In the genomic region with DNA sequence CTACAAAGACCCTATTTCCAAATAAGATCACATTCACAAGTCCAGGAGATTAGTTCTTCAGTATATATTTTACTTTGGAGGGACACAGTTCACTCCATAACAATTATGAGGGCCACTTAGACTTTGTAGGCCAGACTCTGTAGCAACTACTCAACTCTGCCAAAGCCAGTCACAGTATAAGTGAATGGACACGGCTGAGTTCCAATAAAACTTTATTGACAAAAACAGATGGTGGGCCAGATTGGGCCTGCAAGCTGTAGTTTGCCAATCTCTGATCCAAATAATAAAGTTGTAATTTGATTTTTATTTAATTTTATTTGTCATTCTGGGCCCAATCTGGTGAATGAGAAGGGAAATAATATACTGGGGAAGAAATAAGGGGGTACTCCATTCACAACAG, we compare ENCODE assay signal across 36 cellular contexts.
"Had no signal": no experiment of that assay in that cellular context is flagged by ENCODE, and none has a peak within 500 bp of the region (broad histone marks: within the 10 kb centered on the region; RNA-seq: fewer than 3 reads in every experiment).

No MANE protein-coding gene starts in this region.

- H3K4me2 ChIP-seq: KMS-11 had no signal

- H3K9me3 ChIP-seq: MG63 had no signal

- H3K4me3 ChIP-seq: MG63 had no signal

- H3K27me3 ChIP-seq: MG63 had no signal

- H3K36me3 ChIP-seq: MG63 had no signal

- H3K27ac ChIP-seq: KMS-11 had no signal

- H3K9ac ChIP-seq: KMS-11 had no signal

- DNase-seq: Karpas-422, Kasumi-1, KG1, MG63, MM.1S, MV-4-11, NCI-H1048, NCI-H1092, NCI-H1092 treated with DMSO at 0.1 percent for 48 hours, NCI-H1105, NCI-H1105 treated with DMSO at 0.1 percent for 48 hours, NCI-H1417, NCI-H1417 treated with DMSO at 0.1 percent for 48 hours, NCI-H1436, NCI-H1436 treated with DMSO at 0.1 percent for 48 hours, NCI-H146, NCI-H1694, NCI-H1694 treated with DMSO at 0.1 percent for 48 hours, NCI-H187, NCI-H187 treated with DMSO at 0.1 percent for 48 hours, NCI-H1930, NCI-H2029, NCI-H2029 treated with DMSO at 0.1 percent for 48 hours, NCI-H2081, NCI-H2081 treated with DMSO at 0.1 percent for 48 hours, NCI-H2107, NCI-H2171, NCI-H2171 treated with DMSO at 0.1 percent for 48 hours, NCI-H2227 treated with DMSO at 0.1 percent for 48 hours, NCI-H226, NCI-H345, NCI-H446, NCI-H446 treated with DMSO at 0.1 percent for 48 hours, NCI-H510A, NCI-H510A treated with DMSO at 0.1 percent for 48 hours had no signal
